ENCODE assay signal across 7 cellular contexts in genomic region chr14:105020815-105021655, GRCh38. TPM values are rescaled to one million over a fixed set of nuclear protein-coding genes. Genes with fewer than 3 reads are reported as not detected.
DNase-seq lines count a peak whose midpoint lies in the region; ATAC-seq, FAIRE-seq and TF ChIP-seq lines count a peak whose summit lies in the region.

TSS of gene CDCA4 (minus strand) at chr14:105021083. CDS start at chr14:105011929, 9,154 bp downstream.

- no peaks in the 10 kb centered on the region for H3K36me3 ChIP-seq in astrocyte (ENCODE audit: insufficient read depth, low read length)

- peak within 1 kb of the TSS; percentile 95 for H3K4me2 ChIP-seq in astrocyte (ENCODE audit: low read length)

- no peaks in the 10 kb centered on the region for H3K9me3 ChIP-seq in astrocyte (ENCODE audit: insufficient read depth, low read depth, low read length)

- H3K27ac Mint-ChIP-seq in astrocyte (ENCODE audit: unreplicated experiment): peak within 1 kb of the TSS; percentile 93

- TF ChIP-seq CTCF in astrocyte (IDR thresholded peaks at IDR 0.05; ENCODE audit: insufficient read depth, low read depth, low read length) (no peak), retinal pigment epithelial cell (conservative IDR thresholded peaks at IDR 0.05; ENCODE audit: low read depth, low read length) (no peak)

- peak within 1 kb of the TSS; percentile 81 for H3K27ac ChIP-seq in astrocyte (ENCODE audit: low read depth, low read length)

- peaks cover 39% of the 10 kb centered on the region for H4K20me1 ChIP-seq in astrocyte (ENCODE audit: insufficient read depth, low read length)

- no peaks in the 10 kb centered on the region for H3K9me3 Mint-ChIP-seq in astrocyte (ENCODE audit: unreplicated experiment)

- ATAC-seq in GM18508 (IDR thresholded peaks at IDR 0.05; ENCODE audit: insufficient read depth, unreplicated experiment): peak; percentile 35
- ATAC-seq in HG02973 (IDR thresholded peaks at IDR 0.05; ENCODE audit: unreplicated experiment): peak; percentile 64

- no peaks in the 10 kb centered on the region for H3K27me3 Mint-ChIP-seq in astrocyte (ENCODE audit: low read depth, unreplicated experiment)

- peak within 1 kb of the TSS; percentile 91 for H3K4me3 Mint-ChIP-seq in astrocyte (ENCODE audit: unreplicated experiment)

- peaks cover 59% of the 10 kb centered on the region for H3K79me2 ChIP-seq in astrocyte (ENCODE audit: insufficient read depth, low read length)

- peak within 1 kb of the TSS; percentile 88 for H3K9ac ChIP-seq in astrocyte (ENCODE audit: low read length)

- no peak for FAIRE-seq in astrocyte (lab: Jason Lieb, UNC)

- H3K4me3 ChIP-seq in astrocyte (ENCODE audit: insufficient read depth, low read depth, low read length) (peak within 1 kb of the TSS; percentile 77), retinal pigment epithelial cell (ENCODE audit: low read length) (peak within 1 kb of the TSS; percentile 83)

- H3K4me1 ChIP-seq in astrocyte (ENCODE audit: insufficient read depth, low read length): peaks cover 57% of the 10 kb centered on the region

- peak; percentile 94 to 98 for DNase-seq in NCI-H1930 (lab: John Stamatoyannopoulos, UW)
- peak; percentile 93 for DNase-seq in T-helper 22 cell (ENCODE audit: low read depth)
- DNase-seq in astrocyte (ENCODE audit: low read depth): peak; percentile 76
- peak; percentile 100 for DNase-seq in hepatic stellate cell (ENCODE audit: low spot score)
- DNase-seq in retinal pigment epithelial cell (ENCODE audit: low read depth): peak; percentile 80

- H2AFZ ChIP-seq in astrocyte (ENCODE audit: low read depth, low read length): peak within 1 kb of the TSS; percentile 64

- H3K27me3 ChIP-seq in astrocyte (ENCODE audit: insufficient read depth, low read length): no peaks in the 10 kb centered on the region

- H3K36me3 Mint-ChIP-seq in astrocyte (ENCODE audit: low read depth, unreplicated experiment): peaks cover 2% of the 10 kb centered on the region

- H3K4me1 Mint-ChIP-seq in astrocyte (ENCODE audit: low read depth, unreplicated experiment): peaks cover 28% of the 10 kb centered on the region

RNA-seq across cellular contexts. Expression of gene CDCA4, which starts in this region (rescaled TPM):
- 8.7 and 11.3 TPM in 2 replicates for total RNA-seq in astrocyte

Comparison
In these comparisons a context has a peak if more than half of its experiments do, and no peak if none do; other contexts are left out.
1. Peak in every context shown above with its lines: DNase-seq, ATAC-seq, H3K4me3 ChIP-seq and H3K27ac ChIP-seq.